Comparison of ENCODE assay signal across 1 cellular context in genomic region chr2:152863826-152864225, GRCh38.
TF ChIP-seq lines count a peak whose summit lies in the region.

No MANE protein-coding gene starts in this region.

TF ChIP-seq in K562, 482 proteins besides CTCF, POLR2A, EP300 and RAD21 (continued from another document):
- no peak for TF ChIP-seq TFAP4 (CRISPR knock-in tag; IDR thresholded peaks at IDR 0.05; ENCODE audit: borderline replicate concordance)
- TF ChIP-seq LEF1 (IDR thresholded peaks at IDR 0.05): no peak
- TF ChIP-seq GABPA (tag; conservative IDR thresholded peaks at IDR 0.05; ENCODE audit: low read depth): 0 out of 2 replicates have a peak, but pooled peaks have one; percentile 24
